In the genomic region with DNA sequence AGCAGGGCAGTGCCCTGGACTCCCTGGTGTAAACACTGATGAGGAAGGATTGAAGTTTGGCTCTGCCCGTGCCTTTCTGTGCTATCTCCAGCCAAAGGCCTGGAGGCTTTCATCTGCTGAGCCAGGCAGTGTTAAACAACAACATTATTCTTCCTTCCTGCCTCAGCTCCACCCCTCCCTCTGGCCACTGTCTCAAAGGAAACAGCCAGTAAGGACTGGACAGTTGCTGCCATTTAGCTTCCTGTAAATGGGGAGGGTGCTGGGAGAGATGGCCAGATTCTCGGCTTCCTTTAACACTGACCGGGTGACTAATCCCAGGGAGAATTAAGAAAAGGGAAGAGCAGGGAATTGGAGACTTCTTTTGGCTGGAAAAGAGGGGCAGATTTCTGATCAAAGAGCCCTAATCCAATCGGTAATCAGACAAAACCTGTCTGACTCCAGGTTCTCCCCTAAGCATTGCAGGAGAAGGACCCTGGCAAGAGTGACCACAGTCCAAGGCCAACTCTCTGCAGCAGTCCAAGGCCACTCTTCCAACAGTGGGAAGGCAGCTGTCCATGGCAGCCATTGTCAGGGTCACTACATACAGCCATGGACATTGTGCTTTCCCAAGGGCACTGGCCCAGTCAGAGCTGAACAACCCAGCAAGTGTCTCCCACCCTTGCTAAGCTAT, we compare ENCODE assay signal across 1 cellular context.
TF ChIP-seq lines count a peak whose summit lies in the region.

No MANE protein-coding gene starts in this region.

TF ChIP-seq in HepG2, 621 proteins besides CTCF, POLR2A, EP300 and RAD21 (continued from another document and continues in another):
- TF ChIP-seq ZNF784 (CRISPR knock-in tag; IDR thresholded peaks at IDR 0.05; ENCODE audit: borderline replicate concordance) (no peak), TP53 (CRISPR knock-in tag; conservative IDR thresholded peaks at IDR 0.05) (no peak), MTA1 (CRISPR knock-in tag; IDR thresholded peaks at IDR 0.05; ENCODE audit: borderline replicate concordance) (peak; percentile 88; the same call in 1 of the 2 replicates), ZNF446 (CRISPR knock-in tag; IDR thresholded peaks at IDR 0.05) (no peak), ZBTB38 (CRISPR knock-in tag; IDR thresholded peaks at IDR 0.05) (peak; percentile 70), ZNF616 (CRISPR knock-in tag; IDR thresholded peaks at IDR 0.05; ENCODE audit: low read depth) (0 out of 2 replicates have a peak, but pooled peaks have one; percentile 35), ZBTB37 (CRISPR knock-in tag; IDR thresholded peaks at IDR 0.05) (no peak), ZNF432 (CRISPR knock-in tag; IDR thresholded peaks at IDR 0.05; ENCODE audit: borderline replicate concordance) (no peak), HOXA3 (CRISPR knock-in tag; IDR thresholded peaks at IDR 0.05) (peak; percentile 90), SRSF9 (IDR thresholded peaks at IDR 0.05; ENCODE audit: borderline replicate concordance, insufficient read depth, low read depth, low read length, poor library complexity, severe bottlenecking) (no peak), FOXK1 (CRISPR knock-in tag; IDR thresholded peaks at IDR 0.05; ENCODE audit: borderline replicate concordance, low read depth) (no peak), ZNF441 (CRISPR knock-in tag; IDR thresholded peaks at IDR 0.05; ENCODE audit: borderline replicate concordance) (0 out of 2 replicates have a peak, but pooled peaks have one; percentile 41), ZC3H4 (CRISPR knock-in tag; IDR thresholded peaks at IDR 0.05; ENCODE audit: borderline replicate concordance) (no peak), TBX3 (IDR thresholded peaks at IDR 0.05; ENCODE audit: borderline replicate concordance) (no peak), ZNF274 (CRISPR knock-in tag; IDR thresholded peaks at IDR 0.05) (0 out of 2 replicates have a peak, but pooled peaks have one; percentile 33), ZNF883 (CRISPR knock-in tag; IDR thresholded peaks at IDR 0.05; ENCODE audit: not compliant biosample characterization) (peak; percentile 24), SMAD9 (CRISPR knock-in tag; IDR thresholded peaks at IDR 0.05) (no peak), ZBTB1 (CRISPR knock-in tag; IDR thresholded peaks at IDR 0.05; ENCODE audit: borderline replicate concordance) (no peak), ZC3H13 (CRISPR knock-in tag; IDR thresholded peaks at IDR 0.05) (no peak), ZFX (CRISPR knock-in tag; IDR thresholded peaks at IDR 0.05; ENCODE audit: low read depth) (0 out of 2 replicates have a peak, but pooled peaks have one; percentile 15), STAG1 (CRISPR knock-in tag; IDR thresholded peaks at IDR 0.05) (no peak), RFXANK (CRISPR knock-in tag; IDR thresholded peaks at IDR 0.05) (no peak), HNRNPL (IDR thresholded peaks at IDR 0.05; ENCODE audit: low read depth, low read length) (0 out of 2 replicates have a peak, but pooled peaks have one; percentile 55), ZNF761 (CRISPR knock-in tag; conservative IDR thresholded peaks at IDR 0.05) (no peak), MEF2D (CRISPR knock-in tag; IDR thresholded peaks at IDR 0.05) (peak; percentile 54; the same call in 1 of the 2 replicates), MXD3 (CRISPR knock-in tag; IDR thresholded peaks at IDR 0.05) (no peak), TFDP1 (CRISPR knock-in tag; IDR thresholded peaks at IDR 0.05; ENCODE audit: borderline replicate concordance) (no peak), SIN3A (IDR thresholded peaks at IDR 0.05; ENCODE audit: borderline replicate concordance, low read depth, low read length) (no peak), ZNF143 (CRISPR knock-in tag; IDR thresholded peaks at IDR 0.05) (no peak), ISL2 (CRISPR knock-in tag; IDR thresholded peaks at IDR 0.05) (peak; percentile 46; the same call in 1 of the 2 replicates), PHB2 (IDR thresholded peaks at IDR 0.05; ENCODE audit: partially characterized antibody) (no peak), MIER2 (CRISPR knock-in tag; IDR thresholded peaks at IDR 0.05) (peak; percentile 41; the same call in 1 of the 2 replicates), YEATS4 (CRISPR knock-in tag; IDR thresholded peaks at IDR 0.05; ENCODE audit: borderline replicate concordance) (no peak), NCOA2 (CRISPR knock-in tag; IDR thresholded peaks at IDR 0.05) (peak; percentile 75), KAT8 (CRISPR knock-in tag; IDR thresholded peaks at IDR 0.05) (no peak; the same call in 1 of the 2 replicates), ZNF607 (CRISPR knock-in tag; IDR thresholded peaks at IDR 0.05; ENCODE audit: borderline replicate concordance) (no peak), CEBPZ (IDR thresholded peaks at IDR 0.05; ENCODE audit: low read length) (no peak), IKZF1 (IDR thresholded peaks at IDR 0.05) (no peak), EHMT2 (IDR thresholded peaks at IDR 0.05; ENCODE audit: borderline replicate concordance, low read depth, low read length) (peak; percentile 95), ZNF263 (CRISPR knock-in tag; IDR thresholded peaks at IDR 0.05) (no peak), ZSCAN31 (CRISPR knock-in tag; IDR thresholded peaks at IDR 0.05; ENCODE audit: low read depth) (no peak), IRX3 (CRISPR knock-in tag; IDR thresholded peaks at IDR 0.05; ENCODE audit: borderline replicate concordance, low read depth) (no peak), HNF4A (CRISPR knock-in tag; IDR thresholded peaks at IDR 0.05) (peak; percentile 99), ZSCAN21 (CRISPR knock-in tag; IDR thresholded peaks at IDR 0.05; ENCODE audit: borderline replicate concordance) (0 out of 2 replicates have a peak, but pooled peaks have one; percentile 53), ZNF280D (CRISPR knock-in tag; IDR thresholded peaks at IDR 0.05) (peak; percentile 93; the same call in 1 of the 2 replicates), ZNF33A (CRISPR knock-in tag; IDR thresholded peaks at IDR 0.05; ENCODE audit: borderline replicate concordance) (peak; percentile 82; the same call in 1 of the 2 replicates), TBX2 (CRISPR knock-in tag; IDR thresholded peaks at IDR 0.05; ENCODE audit: borderline replicate concordance) (0 out of 2 replicates have a peak, but pooled peaks have one; percentile 47), NRL (CRISPR knock-in tag; IDR thresholded peaks at IDR 0.05; ENCODE audit: borderline replicate concordance) (0 out of 2 replicates have a peak, but pooled peaks have one; percentile 18)
- TF ChIP-seq, protein P1, sequence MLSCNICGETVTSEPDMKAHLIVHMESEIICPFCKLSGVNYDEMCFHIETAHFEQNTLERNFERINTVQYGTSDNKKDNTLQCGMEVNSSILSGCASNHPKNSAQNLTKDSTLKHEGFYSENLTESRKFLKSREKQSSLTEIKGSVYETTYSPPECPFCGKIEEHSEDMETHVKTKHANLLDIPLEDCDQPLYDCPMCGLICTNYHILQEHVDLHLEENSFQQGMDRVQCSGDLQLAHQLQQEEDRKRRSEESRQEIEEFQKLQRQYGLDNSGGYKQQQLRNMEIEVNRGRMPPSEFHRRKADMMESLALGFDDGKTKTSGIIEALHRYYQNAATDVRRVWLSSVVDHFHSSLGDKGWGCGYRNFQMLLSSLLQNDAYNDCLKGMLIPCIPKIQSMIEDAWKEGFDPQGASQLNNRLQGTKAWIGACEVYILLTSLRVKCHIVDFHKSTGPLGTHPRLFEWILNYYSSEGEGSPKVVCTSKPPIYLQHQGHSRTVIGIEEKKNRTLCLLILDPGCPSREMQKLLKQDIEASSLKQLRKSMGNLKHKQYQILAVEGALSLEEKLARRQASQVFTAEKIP (CRISPR knock-in tag; IDR thresholded peaks at IDR 0.05; ENCODE audit: borderline replicate concordance), result no peak
- TF ChIP-seq, protein P2, sequence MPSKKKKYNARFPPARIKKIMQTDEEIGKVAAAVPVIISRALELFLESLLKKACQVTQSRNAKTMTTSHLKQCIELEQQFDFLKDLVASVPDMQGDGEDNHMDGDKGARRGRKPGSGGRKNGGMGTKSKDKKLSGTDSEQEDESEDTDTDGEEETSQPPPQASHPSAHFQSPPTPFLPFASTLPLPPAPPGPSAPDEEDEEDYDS (CRISPR knock-in tag; IDR thresholded peaks at IDR 0.05), result no peak
- TF ChIP-seq, protein P3, sequence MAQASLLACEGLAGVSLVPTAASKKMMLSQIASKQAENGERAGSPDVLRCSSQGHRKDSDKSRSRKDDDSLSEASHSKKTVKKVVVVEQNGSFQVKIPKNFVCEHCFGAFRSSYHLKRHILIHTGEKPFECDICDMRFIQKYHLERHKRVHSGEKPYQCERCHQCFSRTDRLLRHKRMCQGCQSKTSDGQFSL (CRISPR knock-in tag; IDR thresholded peaks at IDR 0.05), result no peak
- TF ChIP-seq, protein P4, sequence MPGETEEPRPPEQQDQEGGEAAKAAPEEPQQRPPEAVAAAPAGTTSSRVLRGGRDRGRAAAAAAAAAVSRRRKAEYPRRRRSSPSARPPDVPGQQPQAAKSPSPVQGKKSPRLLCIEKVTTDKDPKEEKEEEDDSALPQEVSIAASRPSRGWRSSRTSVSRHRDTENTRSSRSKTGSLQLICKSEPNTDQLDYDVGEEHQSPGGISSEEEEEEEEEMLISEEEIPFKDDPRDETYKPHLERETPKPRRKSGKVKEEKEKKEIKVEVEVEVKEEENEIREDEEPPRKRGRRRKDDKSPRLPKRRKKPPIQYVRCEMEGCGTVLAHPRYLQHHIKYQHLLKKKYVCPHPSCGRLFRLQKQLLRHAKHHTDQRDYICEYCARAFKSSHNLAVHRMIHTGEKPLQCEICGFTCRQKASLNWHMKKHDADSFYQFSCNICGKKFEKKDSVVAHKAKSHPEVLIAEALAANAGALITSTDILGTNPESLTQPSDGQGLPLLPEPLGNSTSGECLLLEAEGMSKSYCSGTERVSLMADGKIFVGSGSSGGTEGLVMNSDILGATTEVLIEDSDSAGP (CRISPR knock-in tag; IDR thresholded peaks at IDR 0.05; ENCODE audit: borderline replicate concordance), result peak; percentile 81
